In genomic region chr9:88628811-88629210, GRCh38 we compare ENCODE assay signal across 30 cellular contexts.
"Had no signal": no experiment of that assay in that cellular context is flagged by ENCODE, and none has a peak within 500 bp of the region (broad histone marks: within the 10 kb centered on the region; RNA-seq: fewer than 3 reads in every experiment).

No MANE protein-coding gene starts in this region.

- H3K4me3 Mint-ChIP-seq: activated CD4-positive, alpha-beta memory T cell treated with anti-CD3 and anti-CD28 coated beads, Interleukin-2, amount 10 ng/mL, durations not matched to agents 7 days and 5 days; activated CD4-positive, alpha-beta T cell treated with anti-CD3 and anti-CD28 coated beads, Interleukin-2, amount 10 ng/mL, durations not matched to agents 7 days and 5 days; activated naive CD4-positive, alpha-beta T cell treated with anti-CD3 and anti-CD28 coated beads, Interleukin-2, amount 50 U/mL, for 24 hours; activated naive CD8-positive, alpha-beta T cell treated with anti-CD3 and anti-CD28 coated beads, Interleukin-2, amount 50 U/mL, for 24 hours; activated T-cell treated with anti-CD3 and anti-CD28 coated beads, Interleukin-2, amount 50 U/mL, for 24 hours; central memory CD8-positive, alpha-beta T cell; dendritic cell treated with granulocyte-macrophage colony-stimulating factor and Interleukin-4, amounts not matched to agents 40 ng/mL and 50 ng/mL, for 4 days; endodermal cell; immature natural killer cell; naive thymus-derived CD4-positive, alpha-beta T cell; stimulated activated naive B cell treated with anti-CD40 and anti-IgM and Interleukin-4, amounts not matched to agents 10 μg/mL and 1 μg/mL and 100 μg/mL, for 72 hours had no signal

- H3K9me3 Mint-ChIP-seq: activated CD4-positive, alpha-beta memory T cell treated with anti-CD3 and anti-CD28 coated beads, Interleukin-2, amount 10 ng/mL, durations not matched to agents 7 days and 5 days; central memory CD8-positive, alpha-beta T cell; immature natural killer cell had no signal

- H3K27ac ChIP-seq: foreskin keratinocyte, heart left ventricle, parathyroid adenoma, psoas muscle, stomach, thyroid gland, uterus had no signal

- H3K27me3 ChIP-seq: heart left ventricle, stomach, thyroid gland, uterus had no signal

- H3K4me1 ChIP-seq: foreskin keratinocyte, heart left ventricle, parathyroid adenoma, psoas muscle, stomach, thyroid gland, uterus had no signal

- H3K36me3 ChIP-seq: heart left ventricle, stomach, thyroid gland, uterus had no signal

- H3K4me1 Mint-ChIP-seq: activated CD4-positive, alpha-beta memory T cell treated with anti-CD3 and anti-CD28 coated beads, Interleukin-2, amount 10 ng/mL, durations not matched to agents 7 days and 5 days; activated CD4-positive, alpha-beta T cell treated with anti-CD3 and anti-CD28 coated beads, Interleukin-2, amount 10 ng/mL, durations not matched to agents 7 days and 5 days; activated naive CD4-positive, alpha-beta T cell treated with anti-CD3 and anti-CD28 coated beads, Interleukin-2, amount 50 U/mL, for 24 hours; activated naive CD8-positive, alpha-beta T cell treated with anti-CD3 and anti-CD28 coated beads, Interleukin-2, amount 50 U/mL, for 24 hours; central memory CD8-positive, alpha-beta T cell; endodermal cell; immature natural killer cell; naive thymus-derived CD4-positive, alpha-beta T cell; stimulated activated naive B cell treated with anti-CD40 and anti-IgM and Interleukin-4, amounts not matched to agents 10 μg/mL and 1 μg/mL and 100 μg/mL, for 72 hours had no signal

- ATAC-seq: activated naive CD8-positive, alpha-beta T cell treated with anti-CD3 and anti-CD28 coated beads, Interleukin-2, amount 50 U/mL, for 24 hours; esophagus mucosa; foreskin keratinocyte; heart left ventricle; left colon; naive thymus-derived CD4-positive, alpha-beta T cell; psoas muscle; stimulated activated naive B cell treated with anti-CD40 and anti-IgM and Interleukin-4, amounts not matched to agents 10 μg/mL and 1 μg/mL and 100 μg/mL, for 72 hours had no signal

- H3K4me2 ChIP-seq: smooth muscle cell had no signal

- H2AFZ ChIP-seq: parathyroid adenoma had no signal

- H3K4me3 ChIP-seq: heart left ventricle, psoas muscle, smooth muscle cell, stomach, thyroid gland, uterus had no signal

- H3K36me3 Mint-ChIP-seq: immature natural killer cell; naive thymus-derived CD4-positive, alpha-beta T cell; stimulated activated naive B cell treated with anti-CD40 and anti-IgM and Interleukin-4, amounts not matched to agents 10 μg/mL and 1 μg/mL and 100 μg/mL, for 72 hours had no signal

- H3K79me2 ChIP-seq: parathyroid adenoma had no signal

- H3K9me3 ChIP-seq: thyroid gland, uterus had no signal

- H3K9ac ChIP-seq: parathyroid adenoma had no signal

- H3K27me3 Mint-ChIP-seq: activated CD4-positive, alpha-beta memory T cell treated with anti-CD3 and anti-CD28 coated beads, Interleukin-2, amount 10 ng/mL, durations not matched to agents 7 days and 5 days; central memory CD8-positive, alpha-beta T cell had no signal

- DNase-seq: activated CD4-positive, alpha-beta memory T cell treated with anti-CD3 and anti-CD28 coated beads, Interleukin-2, amount 10 ng/mL, durations not matched to agents 7 days and 5 days; activated CD4-positive, alpha-beta T cell treated with anti-CD3 and anti-CD28 coated beads for 1 hour; activated CD4-positive, alpha-beta T cell treated with anti-CD3 and anti-CD28 coated beads, Interleukin-2, amount 10 ng/mL, durations not matched to agents 7 days and 5 days; activated CD8-positive, alpha-beta memory T cell treated with anti-CD3 and anti-CD28 coated beads, Interleukin-2, amount 50 U/mL, for 48 hours; activated gamma-delta T cell; activated naive CD8-positive, alpha-beta T cell treated with anti-CD3 and anti-CD28 coated beads, Interleukin-2, amount 50 U/mL, for 24 hours; activated T-cell treated with anti-CD3 and anti-CD28 coated beads, Interleukin-2, amount 50 U/mL, for 24 hours; endodermal cell; foreskin keratinocyte; heart left ventricle; hypothalamus; immature natural killer cell; kidney; left colon; midbrain; naive thymus-derived CD4-positive, alpha-beta T cell; psoas muscle; stimulated activated CD4-positive, alpha-beta T cell treated with anti-CD3 and anti-CD28 coated beads, Interleukin-15, amount 100 ng/mL, for 24 hours; stimulated activated CD4-positive, alpha-beta T cell treated with anti-CD3 and anti-CD28 coated beads, Interleukin-2, amount 100 ng/mL, for 24 hours; stimulated activated naive B cell treated with anti-CD40 and anti-IgM and Interleukin-4, amounts not matched to agents 10 μg/mL and 1 μg/mL and 100 μg/mL, for 72 hours; stomach; T-helper 2 cell; thyroid gland; uterus had no signal

- H3K27ac Mint-ChIP-seq: activated CD4-positive, alpha-beta memory T cell treated with anti-CD3 and anti-CD28 coated beads, Interleukin-2, amount 10 ng/mL, durations not matched to agents 7 days and 5 days; activated CD4-positive, alpha-beta T cell treated with anti-CD3 and anti-CD28 coated beads, Interleukin-2, amount 10 ng/mL, durations not matched to agents 7 days and 5 days; activated naive CD4-positive, alpha-beta T cell treated with anti-CD3 and anti-CD28 coated beads, Interleukin-2, amount 50 U/mL, for 24 hours; activated naive CD8-positive, alpha-beta T cell treated with anti-CD3 and anti-CD28 coated beads, Interleukin-2, amount 50 U/mL, for 24 hours; activated T-cell treated with anti-CD3 and anti-CD28 coated beads, Interleukin-2, amount 50 U/mL, for 24 hours; dendritic cell treated with granulocyte-macrophage colony-stimulating factor and Interleukin-4, amounts not matched to agents 40 ng/mL and 50 ng/mL, for 4 days; endodermal cell; immature natural killer cell; naive thymus-derived CD4-positive, alpha-beta T cell; stimulated activated naive B cell treated with anti-CD40 and anti-IgM and Interleukin-4, amounts not matched to agents 10 μg/mL and 1 μg/mL and 100 μg/mL, for 72 hours had no signal
